ENCODE assay signal across 24 cellular contexts in the genomic region with DNA sequence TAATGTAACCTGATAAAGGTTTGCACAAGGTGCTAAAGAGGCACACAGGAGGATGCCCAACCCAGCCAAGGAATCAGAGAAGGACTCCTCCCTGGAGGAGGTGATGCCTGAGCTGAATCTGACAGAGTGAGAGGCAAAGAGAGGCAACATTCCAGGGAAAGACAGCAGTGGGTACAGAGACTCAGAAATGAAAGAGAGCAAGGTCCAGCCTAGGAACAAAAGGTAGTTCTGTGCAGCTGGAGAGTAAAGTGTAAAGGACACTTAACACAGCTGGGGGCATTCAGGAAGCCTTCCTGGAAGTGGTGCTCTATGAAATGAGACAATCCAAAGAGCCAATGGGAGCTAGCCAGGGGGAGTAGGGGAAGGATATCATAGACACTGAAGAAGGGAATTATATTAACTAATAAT.
DNase-seq lines count a peak whose midpoint lies in the region; ATAC-seq, FAIRE-seq and TF ChIP-seq lines count a peak whose summit lies in the region.
"Had no signal": no experiment of that assay in that cellular context is flagged by ENCODE, and none has a peak within 500 bp of the region (broad histone marks: within the 10 kb centered on the region; RNA-seq: fewer than 3 reads in every experiment).

No MANE protein-coding gene starts in this region.

- H3K9me3 ChIP-seq in Caco-2 (no peaks in the 10 kb centered on the region), small intestine (ENCODE audit: control insufficient read depth, low read depth) (no peaks in the 10 kb centered on the region)
- H3K9me3 ChIP-seq: A549; BE2C; BLaER1 treated with 17β-estradiol and CSF1 and Interleukin-3, amounts not matched to agents 10 nM and 100 nM had no signal

- H3K27me3 ChIP-seq in Caco-2 (replicated peaks; ENCODE audit: control insufficient read depth, insufficient read depth, low read length) (no peaks in the 10 kb centered on the region), bronchial epithelial cell (ENCODE audit: control insufficient read depth, insufficient read depth, low read length) (peaks cover 3% of the 10 kb centered on the region), small intestine (ENCODE audit: control insufficient read depth in 2 of 2, insufficient read depth in 2 of 2, low read length in 2 of 2) (no peaks in the 10 kb centered on the region)
- H3K27me3 ChIP-seq: BE2C; BLaER1 treated with 17β-estradiol and CSF1 and Interleukin-3, amounts not matched to agents 10 nM and 100 nM had no signal

- FAIRE-seq in bronchial epithelial cell (lab: Jason Lieb, UNC) (peak; percentile 47), small intestine (lab: Jason Lieb, UNC) (no peak)
- FAIRE-seq: A549, G401.6, GM12892 had no signal

- POLR2A ChIA-PET in Caco-2 (lab: Charles Lee) = interaction anchor here (0.5 kb wide), 1 partner anchor 186 kb away, joined by 3 read pairs; no protein-coding TSS in a partner anchor

- no peak for TF ChIP-seq CTCF in Caco-2 (IDR thresholded peaks at IDR 0.05; ENCODE audit: insufficient read depth in 1 of 2, low read depth in 1 of 2, low read length in 1 of 2, severe bottlenecking in 1 of 2, unreplicated experiment in 1 of 2)
- TF ChIP-seq CTCF in bronchial epithelial cell (IDR thresholded peaks at IDR 0.05; ENCODE audit: insufficient read depth, low read length, severe bottlenecking) = no peak

- H3K27ac ChIP-seq in small intestine (ENCODE audit: low read depth in 1 of 2, low read length in 1 of 2) = no peak overlapping the region
- H3K27ac ChIP-seq: A549; BLaER1 treated with 17β-estradiol and CSF1 and Interleukin-3, amounts not matched to agents 10 nM and 100 nM had no signal

- H3K4me3 ChIP-seq in Caco-2 (ENCODE audit: low read depth, low read length) (no peak overlapping the region), bronchial epithelial cell (ENCODE audit: low read depth, low read length) (no peak overlapping the region), small intestine (ENCODE audit: low read depth in 1 of 2, low read length in 2 of 2) (no peak overlapping the region)
- H3K4me3 ChIP-seq: A549; BLaER1 treated with 17β-estradiol and CSF1 and Interleukin-3, amounts not matched to agents 10 nM and 100 nM had no signal

- peak overlapping the region; percentile 2 for H3K27ac Mint-ChIP-seq in Caco-2 (ENCODE audit: unreplicated experiment)
- H3K27ac Mint-ChIP-seq: CD4-positive, alpha-beta T cell; CD8-positive, alpha-beta memory T cell; H9 had no signal

- intact Hi-C loops in Caco-2 (cut with micrococcal nuclease; ENCODE audit: unreplicated experiment) = loop anchor here (5.0 kb wide), 1 partner anchor 212 kb away; no protein-coding TSS in a partner anchor

- no peaks in the 10 kb centered on the region for H3K27me3 Mint-ChIP-seq in Caco-2 (ENCODE audit: insufficient read depth, unreplicated experiment)

- CTCF ChIA-PET in Caco-2 (lab: Charles Lee) = interaction anchor here (0.6 to 0.7 kb wide), 2 partner anchors 40 to 43 kb away, joined by 4 to 6 read pairs; no protein-coding TSS in a partner anchor

- peaks cover 5% of the 10 kb centered on the region; the same call in 1 of the 2 replicates for H3K4me1 ChIP-seq in Caco-2
- no peaks in the 10 kb centered on the region for H3K4me1 ChIP-seq in small intestine (ENCODE audit: control insufficient read depth in 2 of 2, insufficient read depth in 1 of 2, low read depth in 1 of 2, low read length in 1 of 2)
- H3K4me1 ChIP-seq: BE2C had no signal

- no peaks in the 10 kb centered on the region for H3K36me3 Mint-ChIP-seq in Caco-2 (ENCODE audit: insufficient read depth, unreplicated experiment)
- H3K36me3 Mint-ChIP-seq: CD14-positive monocyte; CD8-positive, alpha-beta memory T cell had no signal

- H3K4me3 Mint-ChIP-seq in Caco-2 (ENCODE audit: unreplicated experiment) = no peak overlapping the region
- H3K4me3 Mint-ChIP-seq: CD4-positive, alpha-beta T cell; CD8-positive, alpha-beta memory T cell; H9 had no signal

- ATAC-seq in GM19467 (IDR thresholded peaks at IDR 0.05; ENCODE audit: unreplicated experiment) (no peak), GM21423 (IDR thresholded peaks at IDR 0.05; ENCODE audit: unreplicated experiment) (no peak)
- ATAC-seq: A549, HCT116 had no signal

- no peak for DNase-seq in Caco-2
- peak; percentile 40 for DNase-seq in NCI-H69 (lab: John Stamatoyannopoulos, UW)
- DNase-seq in bronchial epithelial cell (ENCODE audit: low read depth) = no peak
- peak; percentile 13 for DNase-seq in small intestine
- no peak for DNase-seq in stimulated activated CD4-positive, alpha-beta T cell treated with anti-CD3 and anti-CD28 coated beads, Interleukin-4, amount 100 ng/mL, for 1 hour
- DNase-seq: 8988T; ACHN; AML-193; BE2C; Calu3; CD4-positive, alpha-beta T cell; CD8-positive, alpha-beta memory T cell; DMS153; DND-41; GOT3; H9 had no signal

- H3K4me1 Mint-ChIP-seq in Caco-2 (ENCODE audit: low read depth, unreplicated experiment) = peaks cover 19% of the 10 kb centered on the region

- H3K36me3 ChIP-seq in Caco-2 (ENCODE audit: control insufficient read depth, insufficient read depth, low read length) (no peaks in the 10 kb centered on the region), bronchial epithelial cell (ENCODE audit: control insufficient read depth, insufficient read depth, low read length) (no peaks in the 10 kb centered on the region), small intestine (ENCODE audit: control insufficient read depth in 2 of 2, insufficient read depth in 2 of 2, low read length in 2 of 2) (no peaks in the 10 kb centered on the region)
- H3K36me3 ChIP-seq: BE2C; BLaER1 treated with 17β-estradiol and CSF1 and Interleukin-3, amounts not matched to agents 10 nM and 100 nM had no signal

- no peaks in the 10 kb centered on the region for H3K9me3 Mint-ChIP-seq in Caco-2 (ENCODE audit: unreplicated experiment)
- H3K9me3 Mint-ChIP-seq: CD4-positive, alpha-beta T cell; CD8-positive, alpha-beta memory T cell; H9 had no signal

- BruUV-seq in Caco-2 (replicated peaks; lab: Mats Ljungman, UMichigan) = no TSS peak

Comparison
In these comparisons a context has a peak if more than half of its experiments do, and no peak if none do; other contexts are left out.
1. DNase-seq: peak in NCI-H69 (single experiment) and small intestine (single experiment); none in Caco-2 (0 of 2), bronchial epithelial cell (single experiment) and stimulated activated CD4-positive, alpha-beta T cell treated with anti-CD3 and anti-CD28 coated beads, Interleukin-4, amount 100 ng/mL, for 1 hour (single experiment).